In the genomic region with DNA sequence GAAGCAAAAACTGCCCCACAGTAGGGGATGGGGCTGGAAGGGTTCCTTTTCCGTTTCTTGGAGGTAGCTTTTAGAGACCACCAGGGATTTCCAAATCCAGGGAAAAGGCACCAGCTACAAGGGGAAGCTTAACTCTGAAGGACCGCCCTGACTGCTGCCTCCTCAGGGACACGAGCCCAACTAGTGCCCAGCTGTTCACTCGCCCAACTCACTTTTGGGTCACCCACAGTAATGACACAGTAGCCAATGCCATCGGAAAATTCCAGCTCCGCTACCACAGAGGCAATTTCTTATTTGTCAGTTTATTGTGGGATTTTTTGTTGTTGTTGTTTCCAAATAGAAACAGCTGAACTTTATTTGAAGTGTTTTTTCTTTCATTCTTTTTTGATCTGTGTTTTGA, we compare ENCODE assay signal across 19 cellular contexts.
A peak's percentile ranks its signal among the peaks of the same experiment; 100 is the strongest.
DNase-seq lines count a peak whose midpoint lies in the region; ATAC-seq and TF ChIP-seq lines count a peak whose summit lies in the region.
"Had no signal": no experiment of that assay in that cellular context is flagged by ENCODE, and none has a peak within 500 bp of the region (broad histone marks: within the 10 kb centered on the region; RNA-seq: fewer than 3 reads in every experiment).

No MANE protein-coding gene starts in this region.

- no peak overlapping the region for H3K9ac ChIP-seq in HUES6 (ENCODE audit: low read length)
- H3K9ac ChIP-seq: GM23248 had no signal

- H3K27me3 Mint-ChIP-seq in CD4-positive, CD25-positive, alpha-beta regulatory T cell: no peaks in the 10 kb centered on the region
- peaks cover 2% of the 10 kb centered on the region for H3K27me3 Mint-ChIP-seq in nephron progenitor cell (ENCODE audit: low read depth, poor library complexity)
- no peaks in the 10 kb centered on the region for H3K27me3 Mint-ChIP-seq in activated T-helper 1 cell treated with anti-CD3 and anti-CD28 coated beads, Interleukin-12 subunit alpha, Interleukin-12 subunit beta, Interleukin-2, Interleukin-4 antibody, amounts not matched to agents 30 ng/mL and 10 ng/mL and 1 ng/mL, durations not matched to agents 14 hours and 24 hours and 36 hours (ENCODE audit: insufficient read depth)
- H3K27me3 Mint-ChIP-seq: CD4-positive, alpha-beta T cell had no signal

- H3K4me1 ChIP-seq in CD4-positive, CD25-positive, alpha-beta regulatory T cell (ENCODE audit: control insufficient read depth, insufficient read depth, low read length, poor library complexity, severe bottlenecking): peaks cover 4% of the 10 kb centered on the region
- peaks cover 3% of the 10 kb centered on the region; the same call in 1 of the 2 replicates for H3K4me1 ChIP-seq in HUES6 (ENCODE audit: control insufficient read depth, insufficient read depth, low read length)
- peaks cover 7 to 11% of the 10 kb centered on the region in 2 donors for H3K4me1 ChIP-seq in adrenal gland (replicated peaks in 1 of 2)

- 47 to 56% (median 51%) methylated on average over 5 to 6 of the region's 6 CpGs for WGBS in adrenal gland, 4 donors

- intact Hi-C loops in adrenal gland (cut with DNase I): no loop called here
- intact Hi-C loops in activated T-helper 1 cell treated with anti-CD3 and anti-CD28 coated beads, Interleukin-12 subunit alpha, Interleukin-12 subunit beta, Interleukin-2, Interleukin-4 antibody, amounts not matched to agents 30 ng/mL and 10 ng/mL and 1 ng/mL, durations not matched to agents 14 hours and 24 hours and 36 hours (cut with micrococcal nuclease): no loop called here

- TF ChIP-seq POLR2A in adrenal gland (IDR thresholded peaks at IDR 0.05): peak in 1 of 2 donors; percentile 67

- H3K4me3 ChIP-seq in CD4-positive, CD25-positive, alpha-beta regulatory T cell (ENCODE audit: low read depth, low read length): no peak overlapping the region
- H3K4me3 ChIP-seq in HUES6 (ENCODE audit: low read depth, low read length): no peak overlapping the region
- no peak overlapping the region for H3K4me3 ChIP-seq in adrenal gland
- H3K4me3 ChIP-seq: GM12878, GM23248 had no signal

- H3K4me3 Mint-ChIP-seq in CD4-positive, CD25-positive, alpha-beta regulatory T cell: no peak overlapping the region
- H3K4me3 Mint-ChIP-seq in nephron progenitor cell: no peak overlapping the region
- H3K4me3 Mint-ChIP-seq in activated T-helper 1 cell treated with anti-CD3 and anti-CD28 coated beads, Interleukin-12 subunit alpha, Interleukin-12 subunit beta, Interleukin-2, Interleukin-4 antibody, amounts not matched to agents 30 ng/mL and 10 ng/mL and 1 ng/mL, durations not matched to agents 14 hours and 24 hours and 36 hours: no peak overlapping the region
- H3K4me3 Mint-ChIP-seq: CD4-positive, alpha-beta T cell; CD8-positive, alpha-beta memory T cell had no signal

- no peak overlapping the region for H3K27ac ChIP-seq in CD4-positive, CD25-positive, alpha-beta regulatory T cell (ENCODE audit: insufficient read depth, low read length, poor library complexity, severe bottlenecking)
- 0 out of 2 replicates have a peak overlapping the region, but pooled peaks have one; percentile 5 for H3K27ac ChIP-seq in HUES6 (ENCODE audit: low read depth, low read length)
- peak overlapping the region in 3 of 5 donors; percentile 57 to 72 (median 69) for H3K27ac ChIP-seq in adrenal gland
- H3K27ac ChIP-seq: C4-2B, GM23248 had no signal

- no peak for TF ChIP-seq CTCF in adrenal gland (IDR thresholded peaks at IDR 0.05)
- no peak for TF ChIP-seq CTCF in nephron progenitor cell (IDR thresholded peaks at IDR 0.05)

- H3K9me3 Mint-ChIP-seq in CD4-positive, CD25-positive, alpha-beta regulatory T cell: no peaks in the 10 kb centered on the region
- no peaks in the 10 kb centered on the region for H3K9me3 Mint-ChIP-seq in nephron progenitor cell
- H3K9me3 Mint-ChIP-seq in activated T-helper 1 cell treated with anti-CD3 and anti-CD28 coated beads, Interleukin-12 subunit alpha, Interleukin-12 subunit beta, Interleukin-2, Interleukin-4 antibody, amounts not matched to agents 30 ng/mL and 10 ng/mL and 1 ng/mL, durations not matched to agents 14 hours and 24 hours and 36 hours: no peaks in the 10 kb centered on the region
- H3K9me3 Mint-ChIP-seq: CD4-positive, alpha-beta T cell; CD8-positive, alpha-beta memory T cell had no signal

- peaks cover 28% of the 10 kb centered on the region for H3K36me3 ChIP-seq in CD4-positive, CD25-positive, alpha-beta regulatory T cell (ENCODE audit: control insufficient read depth, insufficient read depth, low read length)
- H3K36me3 ChIP-seq in HUES6 (ENCODE audit: control insufficient read depth, insufficient read depth, low read length): peaks cover 40% of the 10 kb centered on the region
- H3K36me3 ChIP-seq in adrenal gland (replicated peaks in 1 of 2): peaks cover 0 to 12% of the 10 kb centered on the region in 2 donors

- peak overlapping the region in 2 of 3 donors; percentile 44 to 61 for H3K27ac Mint-ChIP-seq in CD4-positive, CD25-positive, alpha-beta regulatory T cell
- H3K27ac Mint-ChIP-seq in nephron progenitor cell: peak overlapping the region; percentile 72
- no peak overlapping the region for H3K27ac Mint-ChIP-seq in activated T-helper 1 cell treated with anti-CD3 and anti-CD28 coated beads, Interleukin-12 subunit alpha, Interleukin-12 subunit beta, Interleukin-2, Interleukin-4 antibody, amounts not matched to agents 30 ng/mL and 10 ng/mL and 1 ng/mL, durations not matched to agents 14 hours and 24 hours and 36 hours
- H3K27ac Mint-ChIP-seq: CD4-positive, alpha-beta T cell had no signal

- H3K4me1 Mint-ChIP-seq in CD4-positive, CD25-positive, alpha-beta regulatory T cell: peaks cover 0 to 17% (median 8%) of the 10 kb centered on the region in 4 donors
- H3K4me1 Mint-ChIP-seq in nephron progenitor cell: peaks cover 11% of the 10 kb centered on the region
- no peaks in the 10 kb centered on the region for H3K4me1 Mint-ChIP-seq in activated T-helper 1 cell treated with anti-CD3 and anti-CD28 coated beads, Interleukin-12 subunit alpha, Interleukin-12 subunit beta, Interleukin-2, Interleukin-4 antibody, amounts not matched to agents 30 ng/mL and 10 ng/mL and 1 ng/mL, durations not matched to agents 14 hours and 24 hours and 36 hours (ENCODE audit: low read depth)

- no peak for DNase-seq in CD4-positive, CD25-positive, alpha-beta regulatory T cell
- DNase-seq in adrenal gland (peak; percentile 52 to 88 (median 82)), nephron progenitor cell (no peak), NCI-H82 treated with DMSO at 0.1 percent for 48 hours (lab: John Stamatoyannopoulos, UW; ENCODE audit: unreplicated experiment) (no peak), Kasumi-1 (lab: John Stamatoyannopoulos, UW) (no peak)
- no peak for DNase-seq in stimulated activated CD4-positive, alpha-beta T cell treated with anti-CD3 and anti-CD28 coated beads, Interleukin-4, amount 100 ng/mL, for 24 hours
- DNase-seq in activated T-helper 1 cell treated with anti-CD3 and anti-CD28 coated beads, Interleukin-12 subunit alpha, Interleukin-12 subunit beta, Interleukin-2, Interleukin-4 antibody, amounts not matched to agents 30 ng/mL and 10 ng/mL and 1 ng/mL, durations not matched to agents 14 hours and 24 hours and 36 hours (ENCODE audit: low spot score): no peak
- DNase-seq: CD4-positive, alpha-beta T cell; CD8-positive, alpha-beta memory T cell; DMS 273 treated with DMSO at 0.1 percent for 48 hours; DMS79; EL; GDM1; GM23248; H7; HCEC 1CT had no signal

- H3K36me3 Mint-ChIP-seq in CD4-positive, CD25-positive, alpha-beta regulatory T cell: peaks cover 50% of the 10 kb centered on the region
- peaks cover 59% of the 10 kb centered on the region for H3K36me3 Mint-ChIP-seq in nephron progenitor cell (ENCODE audit: low read depth)
- peaks cover 17% of the 10 kb centered on the region for H3K36me3 Mint-ChIP-seq in activated T-helper 1 cell treated with anti-CD3 and anti-CD28 coated beads, Interleukin-12 subunit alpha, Interleukin-12 subunit beta, Interleukin-2, Interleukin-4 antibody, amounts not matched to agents 30 ng/mL and 10 ng/mL and 1 ng/mL, durations not matched to agents 14 hours and 24 hours and 36 hours (ENCODE audit: low read depth)

- ATAC-seq in CD4-positive, CD25-positive, alpha-beta regulatory T cell (ENCODE audit: low read depth in 2 of 2): no peak
- ATAC-seq: GM12878 had no signal

- no peaks in the 10 kb centered on the region for H3K9me3 ChIP-seq in CD4-positive, CD25-positive, alpha-beta regulatory T cell (ENCODE audit: control insufficient read depth in 2 of 2, low read length in 2 of 2)
- H3K9me3 ChIP-seq in HUES6 (ENCODE audit: control insufficient read depth, insufficient read depth, low read depth, low read length) (no peaks in the 10 kb centered on the region), adrenal gland (replicated peaks in 1 of 3) (no peaks in the 10 kb centered on the region)

- H3K27me3 ChIP-seq in CD4-positive, CD25-positive, alpha-beta regulatory T cell (ENCODE audit: control insufficient read depth, insufficient read depth, low read length): no peaks in the 10 kb centered on the region
- H3K27me3 ChIP-seq in HUES6 (ENCODE audit: control insufficient read depth, insufficient read depth, low read length): no peaks in the 10 kb centered on the region
- no peaks in the 10 kb centered on the region for H3K27me3 ChIP-seq in adrenal gland

Comparison
In these comparisons a context has a peak if more than half of its experiments do, and no peak if none do; other contexts are left out.
1. DNase-seq: peak in adrenal gland (7 of 7); none in CD4-positive, CD25-positive, alpha-beta regulatory T cell (0 of 3), nephron progenitor cell (single experiment), stimulated activated CD4-positive, alpha-beta T cell treated with anti-CD3 and anti-CD28 coated beads, Interleukin-4, amount 100 ng/mL, for 24 hours (single experiment), NCI-H82 treated with DMSO at 0.1 percent for 48 hours (single experiment), Kasumi-1 (0 of 2) and activated T-helper 1 cell treated with anti-CD3 and anti-CD28 coated beads, Interleukin-12 subunit alpha, Interleukin-12 subunit beta, Interleukin-2, Interleukin-4 antibody, amounts not matched to agents 30 ng/mL and 10 ng/mL and 1 ng/mL, durations not matched to agents 14 hours and 24 hours and 36 hours (single experiment).